In the genomic region with DNA sequence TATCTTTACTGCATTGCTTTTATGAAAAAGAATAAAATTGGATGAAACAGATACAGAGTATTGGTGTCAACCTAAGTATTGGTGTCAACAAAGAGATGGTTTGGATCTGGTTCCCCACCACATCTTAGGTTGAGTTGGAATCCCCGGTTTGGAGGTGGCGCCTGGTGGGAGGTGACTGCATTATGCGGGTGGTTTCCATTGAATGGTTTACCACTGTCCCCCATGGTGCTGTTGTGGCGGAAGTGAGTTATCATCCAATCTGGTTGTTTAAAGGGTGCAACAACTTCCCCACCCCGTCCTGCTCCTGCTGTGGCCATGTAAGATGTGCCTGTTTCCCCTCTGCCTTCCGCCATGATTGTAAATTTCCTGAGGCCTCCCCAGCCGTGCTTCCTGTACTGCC, we compare ENCODE assay signal across 19 cellular contexts. TPM values are rescaled to one million over a fixed set of nuclear protein-coding genes. Genes with fewer than 3 reads are reported as not detected.
DNase-seq lines count a peak whose midpoint lies in the region; ATAC-seq, FAIRE-seq and TF ChIP-seq lines count a peak whose summit lies in the region.
"Had no signal": no experiment of that assay in that cellular context is flagged by ENCODE, and none has a peak within 500 bp of the region (broad histone marks: within the 10 kb centered on the region; RNA-seq: fewer than 3 reads in every experiment).

No MANE protein-coding gene starts in this region.

- intact Hi-C loops in GM12878 (cut with micrococcal nuclease; ENCODE audit: unreplicated experiment), result no loop called here
- intact Hi-C loops in natural killer cell (cut with micrococcal nuclease), result no loop called here

- no peaks in the 10 kb centered on the region; a peak in 2 of 22 replicates for H4K20me1 ChIP-seq in BLaER1 treated with 17β-estradiol and CSF1 and Interleukin-3, amounts not matched to agents 10 nM and 100 nM
- no peaks in the 10 kb centered on the region for H4K20me1 ChIP-seq in GM12878 (ENCODE audit: control insufficient read depth, insufficient read depth)
- no peaks in the 10 kb centered on the region for H4K20me1 ChIP-seq in SK-N-SH (ENCODE audit: insufficient read depth)

- 55% methylated on average over 7 of the region's 7 CpGs for WGBS in GM12878 (ENCODE audit: insufficient coverage, insufficient replicate concordance, low lambda C conversion rate, missing lambda C conversion rate)
- WGBS in SK-N-SH (ENCODE audit: low lambda C conversion rate), result 55% methylated on average over 7 of the region's 7 CpGs

- H3K79me2 ChIP-seq in GM12878 (ENCODE audit: control insufficient read depth, insufficient read depth, low read length) (no peaks in the 10 kb centered on the region), SK-N-SH (ENCODE audit: insufficient read depth) (no peaks in the 10 kb centered on the region)

- SMC1A ChIA-PET in GM12878 (lab: Charles Lee; ENCODE audit: uncharacterized antibody, unreplicated experiment), result no interaction called here

- CTCF ChIA-PET in GM12878 (lab: Yijun Ruan, JAX), result no interaction called here
- CTCF ChIA-PET in SK-N-SH (lab: Yijun Ruan, JAX), result no interaction called here

- RAD21 ChIA-PET in GM12878 (lab: Charles Lee; ENCODE audit: unreplicated experiment), result no interaction called here

- no peak overlapping the region for H3K27ac ChIP-seq in BLaER1 treated with 17β-estradiol and CSF1 and Interleukin-3, amounts not matched to agents 10 nM and 100 nM
- H3K27ac ChIP-seq in GM12878 (ENCODE audit: control insufficient read depth, insufficient read depth), result no peak overlapping the region
- H3K27ac ChIP-seq in SK-N-SH (ENCODE audit: low read depth in 2 of 2, low read length in 1 of 2), result no peak overlapping the region
- H3K27ac ChIP-seq: A549, HL-60 had no signal

- ATAC-seq in GM12878, result no peak
- ATAC-seq in natural killer cell, result peak in 2 of 3 donors; percentile 91 to 93
- ATAC-seq: A549, SK-N-SH treated with all-trans-retinoic acid at 6 μM for 48 hours had no signal

- H3K4me1 ChIP-seq in BLaER1 treated with 17β-estradiol and CSF1 and Interleukin-3, amounts not matched to agents 10 nM and 100 nM, result peaks cover 8 to 15% (median 13%) of the 10 kb centered on the region in 10 experiments
- H3K4me1 ChIP-seq in GM12878 (ENCODE audit: control insufficient read depth, insufficient read depth, low read length), result no peaks in the 10 kb centered on the region
- no peaks in the 10 kb centered on the region for H3K4me1 ChIP-seq in SK-N-SH (ENCODE audit: control insufficient read depth in 1 of 2, insufficient read depth in 2 of 2, low read depth in 1 of 2, low read length in 1 of 2)
- H3K4me1 ChIP-seq: A549 had no signal

- peaks cover 0 to 3% of the 10 kb centered on the region in 2 donors for H3K9me3 Mint-ChIP-seq in natural killer cell
- H3K9me3 Mint-ChIP-seq: H9 had no signal

- TF ChIP-seq EP300 in GM12878 (IDR thresholded peaks at IDR 0.05; ENCODE audit: borderline replicate concordance in 1 of 2, control insufficient read depth in 1 of 2, low read depth in 2 of 2, low read length in 2 of 2), result no peak
- no peak for TF ChIP-seq EP300 in SK-N-SH (IDR thresholded peaks at IDR 0.05; ENCODE audit: borderline replicate concordance in 1 of 2, low read depth in 1 of 2, low read length in 1 of 2)

- TF ChIP-seq POLR2A in GM12878 (IDR thresholded peaks at IDR 0.05; ENCODE audit: low read depth, low read length), result no peak

- H3F3A ChIP-seq in SK-N-SH (replicated peaks; ENCODE audit: insufficient read depth), result no peaks in the 10 kb centered on the region

- H3K9ac ChIP-seq in BLaER1 treated with 17β-estradiol and CSF1 and Interleukin-3, amounts not matched to agents 10 nM and 100 nM, result no peak overlapping the region
- no peak overlapping the region for H3K9ac ChIP-seq in GM12878 (ENCODE audit: control insufficient read depth, insufficient read depth, low read length)
- no peak overlapping the region for H3K9ac ChIP-seq in SK-N-SH

- in situ Hi-C loops in GM12878 (cut with MboI), result no loop called here

- peaks cover 26 to 79% (median 39%) of the 10 kb centered on the region in 11 experiments for H3K36me3 ChIP-seq in BLaER1 treated with 17β-estradiol and CSF1 and Interleukin-3, amounts not matched to agents 10 nM and 100 nM
- no peaks in the 10 kb centered on the region; a peak in 1 of 4 replicates for H3K36me3 ChIP-seq in GM12878 (ENCODE audit: control insufficient read depth in 2 of 2, insufficient read depth in 2 of 2, low read length in 1 of 2)
- H3K36me3 ChIP-seq in SK-N-SH (replicated peaks in 1 of 2; ENCODE audit: control insufficient read depth in 1 of 2, insufficient read depth in 2 of 2, low read length in 1 of 2), result no peaks in the 10 kb centered on the region

- no peak overlapping the region for H3K4me3 ChIP-seq in BLaER1 treated with 17β-estradiol and CSF1 and Interleukin-3, amounts not matched to agents 10 nM and 100 nM
- no peak overlapping the region for H3K4me3 ChIP-seq in Jurkat, Clone E6-1 (ENCODE audit: low read length)
- no peak overlapping the region for H3K4me3 ChIP-seq in GM12878
- no peak overlapping the region for H3K4me3 ChIP-seq in SK-N-SH (ENCODE audit: low read depth in 2 of 2, low read length in 1 of 2)
- H3K4me3 ChIP-seq: A549 had no signal

- H3K4me2 ChIP-seq in BLaER1 treated with 17β-estradiol and CSF1 and Interleukin-3, amounts not matched to agents 10 nM and 100 nM, result peak overlapping the region in 9 of 11 experiments; percentile 13 to 59 (median 21); a peak in 12 of 22 replicates
- H3K4me2 ChIP-seq in GM12878 (ENCODE audit: control insufficient read depth, insufficient read depth) (no peak overlapping the region), SK-N-SH (no peak overlapping the region)
- H3K4me2 ChIP-seq: A549 had no signal

- H3K27ac Mint-ChIP-seq in natural killer cell, result peak overlapping the region; percentile 5 to 83
- H3K27ac Mint-ChIP-seq: H9 had no signal

- H3K27me3 ChIP-seq in BLaER1 treated with 17β-estradiol and CSF1 and Interleukin-3, amounts not matched to agents 10 nM and 100 nM, result no peaks in the 10 kb centered on the region
- H3K27me3 ChIP-seq in GM12878 (replicated peaks in 1 of 2; ENCODE audit: control insufficient read depth in 2 of 2, insufficient read depth in 2 of 2, low read length in 1 of 2), result no peaks in the 10 kb centered on the region
- H3K27me3 ChIP-seq in SK-N-SH (ENCODE audit: insufficient read depth), result no peaks in the 10 kb centered on the region

- no peaks in the 10 kb centered on the region for H3K9me2 ChIP-seq in SK-N-SH

- H3K4me3 Mint-ChIP-seq in natural killer cell, result no peak overlapping the region
- H3K4me3 Mint-ChIP-seq: H9 had no signal

- no peak for TF ChIP-seq RAD21 in GM12878 (IDR thresholded peaks at IDR 0.05; ENCODE audit: insufficient read depth, low read depth, low read length)
- no peak for TF ChIP-seq RAD21 in SK-N-SH (IDR thresholded peaks at IDR 0.05; ENCODE audit: low read length)

- DNase-seq in Jurkat, Clone E6-1 (ENCODE audit: low read depth, low spot score), result peak; percentile 92
- DNase-seq in GM12878 (ENCODE audit: low read depth, low spot score), result no peak
- DNase-seq in natural killer cell, result peak; percentile 53
- DNase-seq in T1000 (lab: John Stamatoyannopoulos, UW), result no peak
- DNase-seq in SK-N-SH, result no peak
- DNase-seq in activated naive CD4-positive, alpha-beta T cell treated with anti-CD3 and anti-CD28 coated beads, Interleukin-2, amount 50 U/mL, for 16 hours, result no peak
- DNase-seq: C1 segment of cervical spinal cord, DMS79 treated with DMSO at 0.1 percent for 48 hours, H9, Karpas-422, NCI-H1048, NCI-H146, NCI-H2081 treated with DMSO at 0.1 percent for 48 hours, NCI-H774, SHP77 had no signal

- H3K9me3 ChIP-seq in BLaER1 treated with 17β-estradiol and CSF1 and Interleukin-3, amounts not matched to agents 10 nM and 100 nM (replicated peaks in 1 of 11), result peaks cover 0 to 9% (median 5%) of the 10 kb centered on the region in 11 experiments; a peak in 5 of 22 replicates
- H3K9me3 ChIP-seq in GM12878 (replicated peaks; ENCODE audit: control insufficient read depth, insufficient read depth, low read length) (no peaks in the 10 kb centered on the region), SK-N-SH (no peaks in the 10 kb centered on the region)
- H3K9me3 ChIP-seq: A549 had no signal

- BruUV-seq in GM12878 (replicated peaks; lab: Mats Ljungman, UMichigan), result no TSS peak

- no peak overlapping the region for H2AFZ ChIP-seq in GM12878 (ENCODE audit: control insufficient read depth, low read depth, low read length)
- H2AFZ ChIP-seq in SK-N-SH (ENCODE audit: low read depth), result no peak overlapping the region

- POLR2A ChIA-PET in GM12878 (lab: Charles Lee) (no interaction called here), SK-N-SH (lab: Yijun Ruan, JAX) (no interaction called here)

- H3K4me1 Mint-ChIP-seq in natural killer cell, result peaks cover 12 to 17% of the 10 kb centered on the region in 2 donors

- no peak for TF ChIP-seq CTCF in GM12878 (IDR thresholded peaks at IDR 0.05 in 2 of 3, conservative IDR thresholded peaks at IDR 0.05 in 1 of 3; ENCODE audit: control insufficient read depth in 2 of 3, extremely low read depth in 1 of 3, insufficient read depth in 1 of 3, low read depth in 3 of 3, low read length in 3 of 3)
- no peak for TF ChIP-seq CTCF in natural killer cell (IDR thresholded peaks at IDR 0.05)
- TF ChIP-seq CTCF in SK-N-SH (IDR thresholded peaks at IDR 0.05), result no peak

- no peaks in the 10 kb centered on the region for H3K36me3 Mint-ChIP-seq in natural killer cell

- no peak for FAIRE-seq in GM12878 (lab: Jason Lieb, UNC)
- FAIRE-seq: A549 had no signal

- no peaks in the 10 kb centered on the region for H3K27me3 Mint-ChIP-seq in natural killer cell (ENCODE audit: low read depth in 2 of 2)

RNA-seq across cellular contexts. Expression of a gene that starts 52.8 kb away (rescaled TPM):
- polyA plus RNA-seq in Jurkat, Clone E6-1 (2012; ENCODE audit: insufficient read depth, insufficient read length), result 682 TPM
- total RNA-seq in GM12878 (2013; cell fraction: nucleolus; rRNA removed), result 84.7 and 89.7 TPM in 2 replicates
- 157 and 163 TPM in 2 replicates for total RNA-seq in GM12878 (2014; rRNA removed)
- total RNA-seq in GM12878 (2014; rRNA removed; fragmentation: Illumina TruSeq; extraction: Trizol), result 128 and 134 TPM in 2 replicates
- 174 and 181 TPM in 2 replicates for total RNA-seq in GM12878 (2021)
- 27.6 TPM for polyA plus RNA-seq in GM12878 (2011; ENCODE audit: low read depth)
- polyA plus RNA-seq in GM12878 (2011; rRNA removed), result 31.4 and 43.4 TPM in 2 replicates
- polyA plus RNA-seq in GM12878 (2011; cell fraction: cytosol; rRNA removed), result 73.8 and 89.2 TPM in 2 replicates
- 52.7 and 65.2 TPM in 2 replicates for polyA plus RNA-seq in GM12878 (2011; cell fraction: nucleus; rRNA removed)
- polyA plus RNA-seq in GM12878 (2012), result 83.9 and 108 TPM in 2 replicates
- 148 and 154 TPM in 2 replicates for polyA plus RNA-seq in GM12878 (2014; fragmentation: Illumina TruSeq; extraction: Trizol)
- polyA plus RNA-seq in GM12878 (2014; fragmentation: Nextera tagmentation; extraction: Ambion mirVana), result 10 to 100 TPM; 24.8 to 52.1 TPM
- 227 and 242 TPM in 2 replicates for polyA plus RNA-seq in GM12878 (2014; rRNA removed)
- polyA plus RNA-seq in GM12878 (2016; fragmentation: Nextera tagmentation; extraction: Ambion mirVana), result 100 to 1,000 TPM; 169 to 193 TPM
- polyA minus RNA-seq in GM12878 (2011; rRNA and poly(A)+ RNA removed), result 21.3 and 37.8 TPM in 2 replicates
- polyA minus RNA-seq in GM12878 (2011; cell fraction: cytosol; rRNA and poly(A)+ RNA removed), result 32.6 and 35.1 TPM in 2 replicates
- polyA minus RNA-seq in GM12878 (2011; cell fraction: nucleus; rRNA and poly(A)+ RNA removed), result 8.7 and 16.3 TPM in 2 replicates
- total RNA-seq in natural killer cell, result 100 to 1,000 TPM; 312 to 340 (median 333) TPM
- 149 and 346 TPM in 2 replicates for polyA plus RNA-seq in SK-N-SH (2012; rRNA removed)
- polyA plus RNA-seq in SK-N-SH (2012; cell fraction: cytosol; rRNA removed), result 202 and 224 TPM in 2 replicates
- 119 and 169 TPM in 2 replicates for polyA plus RNA-seq in SK-N-SH (2012; cell fraction: nucleus; rRNA removed)

Comparison
In these comparisons a context has a peak if more than half of its experiments do, and no peak if none do; other contexts are left out.
1. H3K4me2 ChIP-seq: peak in BLaER1 treated with 17β-estradiol and CSF1 and Interleukin-3, amounts not matched to agents 10 nM and 100 nM (9 of 11); none in GM12878 (single experiment) and SK-N-SH (single experiment).
2. DNase-seq: peak in Jurkat, Clone E6-1 (single experiment) and natural killer cell (single experiment); none in GM12878 (single experiment), T1000 (single experiment), SK-N-SH (single experiment) and activated naive CD4-positive, alpha-beta T cell treated with anti-CD3 and anti-CD28 coated beads, Interleukin-2, amount 50 U/mL, for 16 hours (single experiment).